In genomic region chrX:154619182-154619581, GRCh38 we compare ENCODE assay signal across 2 cellular contexts. TPM values are rescaled to one million over a fixed set of nuclear protein-coding genes. Genes with fewer than 3 reads are reported as not detected.
"Had no signal": no experiment of that assay in that cellular context is flagged by ENCODE, and none has a peak within 500 bp of the region (broad histone marks: within the 10 kb centered on the region; RNA-seq: fewer than 3 reads in every experiment).

Gene CTAG1B (minus strand): TSS chrX:154619282. CDS start chrX:154619218, 64 bp downstream.

RNA-seq across cellular contexts. Expression of gene CTAG1B, which starts in this region (rescaled TPM):
- total RNA-seq: G401, GM12878 had no signal
- polyA plus RNA-seq: GM12878 had no signal
